Comparison of ENCODE assay signal across 1 cellular context in the genomic region with DNA sequence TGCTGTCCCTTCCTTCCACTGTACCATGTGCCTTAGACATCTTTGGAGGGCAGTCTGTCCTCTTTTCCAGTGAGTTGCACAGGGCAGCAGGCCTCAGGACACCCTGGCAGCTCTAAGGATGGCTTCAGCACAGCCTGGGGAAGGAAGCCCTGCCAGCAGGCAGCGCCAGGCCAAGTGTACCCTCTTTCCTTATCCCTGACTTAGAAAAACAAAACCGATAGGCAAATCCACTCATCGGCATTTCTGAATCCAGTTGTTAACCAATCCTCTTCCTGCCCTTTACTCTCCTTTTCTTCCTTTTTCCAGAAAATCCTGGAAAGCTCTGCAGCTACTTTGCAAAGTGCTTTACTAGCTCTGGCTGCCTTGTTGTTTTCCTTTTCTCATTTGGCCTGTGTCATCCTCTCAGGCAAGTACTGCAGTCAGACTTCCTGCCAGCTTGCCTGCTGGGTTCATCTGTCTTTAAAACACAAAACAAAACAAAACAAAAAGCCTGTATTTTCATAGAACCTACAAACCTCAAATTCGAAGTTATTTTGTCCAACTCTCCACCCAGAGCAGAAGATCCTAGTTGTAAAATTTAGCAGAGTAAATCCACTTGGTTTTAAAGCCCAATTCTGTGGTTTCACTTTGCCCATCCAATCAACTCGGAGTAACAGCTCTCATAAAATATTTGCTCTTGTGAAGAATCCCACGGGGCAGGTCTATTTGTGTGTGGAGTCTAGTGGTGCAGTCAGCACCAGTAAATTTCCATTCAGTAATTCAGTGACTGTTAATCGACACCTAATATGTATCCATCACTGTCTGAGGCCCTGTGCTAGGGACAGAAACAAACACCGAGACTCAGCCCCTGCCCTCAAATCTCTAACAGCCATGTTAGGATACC.
TF ChIP-seq lines count a peak whose summit lies in the region.

No MANE protein-coding gene starts in this region.

TF ChIP-seq in HepG2, 621 proteins besides CTCF, POLR2A, EP300 and RAD21 (continued from another document and continues in another):
- no peak for TF ChIP-seq CREBL2 (CRISPR knock-in tag; IDR thresholded peaks at IDR 0.05; ENCODE audit: borderline replicate concordance)
- no peak for TF ChIP-seq ZMAT3 (CRISPR knock-in tag; conservative IDR thresholded peaks at IDR 0.05)
- no peak for TF ChIP-seq JARID2 (CRISPR knock-in tag; IDR thresholded peaks at IDR 0.05; ENCODE audit: insufficient replicate concordance)
- TF ChIP-seq NFE2 (CRISPR knock-in tag; IDR thresholded peaks at IDR 0.05) = no peak
- no peak for TF ChIP-seq ZKSCAN5 (CRISPR knock-in tag; IDR thresholded peaks at IDR 0.05)
- TF ChIP-seq DRAP1 (CRISPR knock-in tag; IDR thresholded peaks at IDR 0.05) = peak; percentile 87
- no peak for TF ChIP-seq HMG20B (CRISPR knock-in tag; conservative IDR thresholded peaks at IDR 0.05)
- TF ChIP-seq XBP1 (CRISPR knock-in tag; IDR thresholded peaks at IDR 0.05) = no peak
- TF ChIP-seq, protein P1, sequence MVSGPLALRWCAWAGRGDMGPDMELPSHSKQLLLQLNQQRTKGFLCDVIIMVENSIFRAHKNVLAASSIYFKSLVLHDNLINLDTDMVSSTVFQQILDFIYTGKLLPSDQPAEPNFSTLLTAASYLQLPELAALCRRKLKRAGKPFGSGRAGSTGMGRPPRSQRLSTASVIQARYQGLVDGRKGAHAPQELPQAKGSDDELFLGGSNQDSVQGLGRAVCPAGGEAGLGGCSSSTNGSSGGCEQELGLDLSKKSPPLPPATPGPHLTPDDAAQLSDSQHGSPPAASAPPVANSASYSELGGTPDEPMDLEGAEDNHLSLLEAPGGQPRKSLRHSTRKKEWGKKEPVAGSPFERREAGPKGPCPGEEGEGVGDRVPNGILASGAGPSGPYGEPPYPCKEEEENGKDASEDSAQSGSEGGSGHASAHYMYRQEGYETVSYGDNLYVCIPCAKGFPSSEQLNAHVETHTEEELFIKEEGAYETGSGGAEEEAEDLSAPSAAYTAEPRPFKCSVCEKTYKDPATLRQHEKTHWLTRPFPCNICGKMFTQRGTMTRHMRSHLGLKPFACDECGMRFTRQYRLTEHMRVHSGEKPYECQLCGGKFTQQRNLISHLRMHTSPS (CRISPR knock-in tag; IDR thresholded peaks at IDR 0.05; ENCODE audit: low read depth) = 0 out of 2 replicates have a peak, but pooled peaks have one; percentile 39
- no peak for TF ChIP-seq ZNF225 (CRISPR knock-in tag; IDR thresholded peaks at IDR 0.05)
- TF ChIP-seq HMGXB4 (CRISPR knock-in tag; IDR thresholded peaks at IDR 0.05; ENCODE audit: borderline replicate concordance in 1 of 2, low read depth in 1 of 2) = peak in 1 of 2 experiments; percentile 71; a peak in 1 of 4 replicates
- TF ChIP-seq GPBP1L1 (CRISPR knock-in tag; IDR thresholded peaks at IDR 0.05) = no peak
- TF ChIP-seq XRCC5 (optimal IDR thresholded peaks at IDR 0.05; ENCODE audit: low read length) = peak; percentile 11
- TF ChIP-seq SAP130 (CRISPR knock-in tag; IDR thresholded peaks at IDR 0.05; ENCODE audit: low read depth) = peak; percentile 68; the same call in 1 of the 2 replicates
- no peak; the same call in 1 of the 2 replicates for TF ChIP-seq SOX5 (CRISPR knock-in tag; IDR thresholded peaks at IDR 0.05; ENCODE audit: borderline replicate concordance)
- no peak for TF ChIP-seq ZNF558 (CRISPR knock-in tag; IDR thresholded peaks at IDR 0.05; ENCODE audit: borderline replicate concordance)
- TF ChIP-seq CAMTA2 (CRISPR knock-in tag; IDR thresholded peaks at IDR 0.05; ENCODE audit: borderline replicate concordance) = no peak
- TF ChIP-seq PRDM15 (CRISPR knock-in tag; IDR thresholded peaks at IDR 0.05) = 0 out of 2 replicates have a peak, but pooled peaks have one; percentile 45
- TF ChIP-seq SIN3B (IDR thresholded peaks at IDR 0.05; ENCODE audit: low read length) = no peak
- no peak for TF ChIP-seq ZNF382 (CRISPR knock-in tag; IDR thresholded peaks at IDR 0.05; ENCODE audit: borderline replicate concordance)
- no peak for TF ChIP-seq ZNF615 (CRISPR knock-in tag; IDR thresholded peaks at IDR 0.05; ENCODE audit: borderline replicate concordance)
- TF ChIP-seq CC2D1A (CRISPR knock-in tag; IDR thresholded peaks at IDR 0.05) = no peak
- peak; percentile 40; the same call in 1 of the 2 replicates for TF ChIP-seq ZKSCAN8 (CRISPR knock-in tag; IDR thresholded peaks at IDR 0.05; ENCODE audit: borderline replicate concordance)
- no peak for TF ChIP-seq ZFP82 (CRISPR knock-in tag; IDR thresholded peaks at IDR 0.05; ENCODE audit: borderline replicate concordance)
- TF ChIP-seq ZSCAN30 (CRISPR knock-in tag; IDR thresholded peaks at IDR 0.05) = no peak
- TF ChIP-seq ADNP (CRISPR knock-in tag; IDR thresholded peaks at IDR 0.05) = no peak
- TF ChIP-seq SP5 (CRISPR knock-in tag; IDR thresholded peaks at IDR 0.05; ENCODE audit: borderline replicate concordance, low read depth) = no peak
- TF ChIP-seq SIX1 (CRISPR knock-in tag; IDR thresholded peaks at IDR 0.05; ENCODE audit: borderline replicate concordance) = no peak
- no peak for TF ChIP-seq ZNF691 (CRISPR knock-in tag; IDR thresholded peaks at IDR 0.05; ENCODE audit: borderline replicate concordance, low read depth)
- no peak for TF ChIP-seq SRF (IDR thresholded peaks at IDR 0.05; ENCODE audit: low read depth, low read length)
- no peak for TF ChIP-seq JUN (CRISPR knock-in tag; IDR thresholded peaks at IDR 0.05)
- peak; percentile 79 for TF ChIP-seq ZNF605 (CRISPR knock-in tag; IDR thresholded peaks at IDR 0.05)
- TF ChIP-seq ZNF644 (CRISPR knock-in tag; IDR thresholded peaks at IDR 0.05; ENCODE audit: low read depth) = no peak
- TF ChIP-seq, protein P2, sequence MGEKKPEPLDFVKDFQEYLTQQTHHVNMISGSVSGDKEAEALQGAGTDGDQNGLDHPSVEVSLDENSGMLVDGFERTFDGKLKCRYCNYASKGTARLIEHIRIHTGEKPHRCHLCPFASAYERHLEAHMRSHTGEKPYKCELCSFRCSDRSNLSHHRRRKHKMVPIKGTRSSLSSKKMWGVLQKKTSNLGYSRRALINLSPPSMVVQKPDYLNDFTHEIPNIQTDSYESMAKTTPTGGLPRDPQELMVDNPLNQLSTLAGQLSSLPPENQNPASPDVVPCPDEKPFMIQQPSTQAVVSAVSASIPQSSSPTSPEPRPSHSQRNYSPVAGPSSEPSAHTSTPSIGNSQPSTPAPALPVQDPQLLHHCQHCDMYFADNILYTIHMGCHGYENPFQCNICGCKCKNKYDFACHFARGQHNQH (CRISPR knock-in tag; IDR thresholded peaks at IDR 0.05) = peak; percentile 63
- no peak for TF ChIP-seq ZUFSP (CRISPR knock-in tag; IDR thresholded peaks at IDR 0.05; ENCODE audit: borderline replicate concordance)
- no peak for TF ChIP-seq TEF (CRISPR knock-in tag; IDR thresholded peaks at IDR 0.05)
- TF ChIP-seq, protein P3, sequence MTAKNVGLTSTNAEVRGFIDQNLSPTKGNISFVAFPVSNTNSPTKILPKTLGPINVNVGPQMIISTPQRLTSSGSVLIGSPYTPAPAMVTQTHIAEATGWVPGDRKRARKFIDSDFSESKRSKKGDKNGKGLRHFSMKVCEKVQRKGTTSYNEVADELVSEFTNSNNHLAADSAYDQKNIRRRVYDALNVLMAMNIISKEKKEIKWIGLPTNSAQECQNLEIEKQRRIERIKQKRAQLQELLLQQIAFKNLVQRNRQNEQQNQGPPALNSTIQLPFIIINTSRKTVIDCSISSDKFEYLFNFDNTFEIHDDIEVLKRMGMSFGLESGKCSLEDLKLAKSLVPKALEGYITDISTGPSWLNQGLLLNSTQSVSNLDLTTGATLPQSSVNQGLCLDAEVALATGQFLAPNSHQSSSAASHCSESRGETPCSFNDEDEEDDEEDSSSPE (CRISPR knock-in tag; IDR thresholded peaks at IDR 0.05) = no peak
- 0 out of 2 replicates have a peak, but pooled peaks have one; percentile 83 for TF ChIP-seq NCOA1 (CRISPR knock-in tag; IDR thresholded peaks at IDR 0.05)
- 0 out of 2 replicates have a peak, but pooled peaks have one; percentile 33 for TF ChIP-seq SNAPC2 (CRISPR knock-in tag; IDR thresholded peaks at IDR 0.05)
- no peak for TF ChIP-seq ZSCAN5A (CRISPR knock-in tag; IDR thresholded peaks at IDR 0.05; ENCODE audit: borderline replicate concordance)
- TF ChIP-seq ZNF232 (CRISPR knock-in tag; IDR thresholded peaks at IDR 0.05; ENCODE audit: borderline replicate concordance) = 0 out of 2 replicates have a peak, but pooled peaks have one; percentile 64
- no peak for TF ChIP-seq HNRNPUL1 (IDR thresholded peaks at IDR 0.05; ENCODE audit: low read depth, low read length)
